18 cellular contexts compared by ENCODE assay signal in the genomic region with DNA sequence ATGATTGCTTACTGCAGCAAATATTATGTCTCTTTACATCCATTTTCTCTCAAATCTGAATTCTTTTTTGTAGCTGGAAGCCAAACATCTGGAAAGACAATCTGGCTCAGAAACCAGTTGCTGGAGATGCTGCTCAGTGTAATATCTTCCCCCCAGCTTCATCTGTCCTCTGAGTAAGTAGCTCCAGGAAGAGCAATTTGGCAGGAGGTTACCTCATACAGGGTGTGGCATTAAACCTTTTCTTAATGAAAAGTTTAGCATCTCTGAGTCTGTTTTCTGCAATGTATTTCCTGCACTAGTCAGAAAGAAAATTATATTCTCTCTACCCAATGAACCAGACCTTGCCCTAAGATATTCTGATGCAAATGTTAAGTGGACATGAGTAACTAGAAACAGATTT.
"Had no signal": no experiment of that assay in that cellular context is flagged by ENCODE, and none has a peak within 500 bp of the region (broad histone marks: within the 10 kb centered on the region; RNA-seq: fewer than 3 reads in every experiment).

No MANE protein-coding gene starts in this region.

- H3K4me3 ChIP-seq: gastrocnemius medialis, skin epidermis, stomach, suprapubic skin, tibial nerve had no signal

- H3K36me3 ChIP-seq: gastrocnemius medialis, stomach, suprapubic skin, tibial nerve had no signal

- H3K27me3 ChIP-seq: gastrocnemius medialis, stomach, suprapubic skin, tibial nerve had no signal

- DNase-seq: activated CD4-positive, CD25-positive, alpha-beta regulatory T cell treated with anti-CD3 and anti-CD28 coated beads, Interleukin-2, amount 50 U/mL, for 72 hours; activated T-cell treated with anti-CD3 and anti-CD28 coated beads, Interleukin-2, amount 50 U/mL, for 1 hour; amygdala; erythroblast; gastrocnemius medialis; hippocampal formation; mesenchymal stem cell; right cardiac atrium; stimulated activated CD4-positive, alpha-beta T cell treated with anti-CD3 and anti-CD28 coated beads, Interleukin-1b, Interleukin-23, amount 100 ng/mL, for 48 hours; stomach; SW 1271; T-helper 17 cell had no signal

- ATAC-seq: gastrocnemius medialis; right cardiac atrium; stimulated activated effector memory CD8-positive, alpha-beta T cell treated with anti-CD3 and anti-CD28 coated beads, Interleukin-12 subunit alpha, Interleukin-12 subunit beta, amount 100 ng/mL, for 72 hours; T-helper 17 cell had no signal

- H3K27me3 Mint-ChIP-seq: T-helper 17 cell had no signal

- H3K9me3 ChIP-seq: gastrocnemius medialis, stomach, suprapubic skin, tibial nerve had no signal

- H3K9me3 Mint-ChIP-seq: nephron; stimulated activated effector memory CD8-positive, alpha-beta T cell treated with anti-CD3 and anti-CD28 coated beads, Interleukin-12 subunit alpha, Interleukin-12 subunit beta, amount 100 ng/mL, for 72 hours had no signal

- H3K4me1 Mint-ChIP-seq: stimulated activated effector memory CD8-positive, alpha-beta T cell treated with anti-CD3 and anti-CD28 coated beads, Interleukin-12 subunit alpha, Interleukin-12 subunit beta, amount 100 ng/mL, for 72 hours; T-helper 17 cell had no signal

- H3K27ac Mint-ChIP-seq: stimulated activated effector memory CD8-positive, alpha-beta T cell treated with anti-CD3 and anti-CD28 coated beads, Interleukin-12 subunit alpha, Interleukin-12 subunit beta, amount 100 ng/mL, for 72 hours; T-helper 17 cell had no signal

- H3K27ac ChIP-seq: gastrocnemius medialis, parathyroid adenoma, stomach, suprapubic skin, tibial nerve had no signal

- H3K4me1 ChIP-seq: parathyroid adenoma had no signal

- H3K4me3 Mint-ChIP-seq: nephron; stimulated activated effector memory CD8-positive, alpha-beta T cell treated with anti-CD3 and anti-CD28 coated beads, Interleukin-12 subunit alpha, Interleukin-12 subunit beta, amount 100 ng/mL, for 72 hours; T-helper 17 cell had no signal
